In the genomic region with DNA sequence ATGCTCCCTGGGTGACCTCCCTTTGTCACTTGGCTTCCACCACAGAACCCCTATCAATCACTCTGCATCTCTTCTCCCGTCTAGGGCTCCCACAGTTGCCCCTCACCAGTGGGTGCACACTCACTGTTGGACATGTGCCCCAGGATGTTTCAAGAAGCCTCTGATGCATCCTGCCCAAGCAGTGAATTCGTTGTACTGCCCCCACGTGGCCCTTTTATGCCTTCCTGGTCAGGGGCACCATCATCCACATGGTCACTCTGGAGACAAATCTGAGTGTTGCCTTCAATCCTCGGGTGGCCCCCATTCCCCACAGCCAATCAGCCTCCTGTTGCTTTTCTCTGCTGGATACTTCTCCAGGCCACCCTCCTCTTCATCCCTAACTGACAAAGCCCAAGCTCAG, we compare ENCODE assay signal across 9 cellular contexts. TPM values are rescaled to one million over a fixed set of nuclear protein-coding genes. Genes with fewer than 3 reads are reported as not detected.
DNase-seq lines count a peak whose midpoint lies in the region; FAIRE-seq and TF ChIP-seq lines count a peak whose summit lies in the region.
"Had no signal": no experiment of that assay in that cellular context is flagged by ENCODE, and none has a peak within 500 bp of the region (broad histone marks: within the 10 kb centered on the region; RNA-seq: fewer than 3 reads in every experiment).

No MANE protein-coding gene starts in this region.

- H3K4me3 ChIP-seq in adipocyte (ENCODE audit: low read length) = no peak overlapping the region
- H3K4me3 ChIP-seq: ascending aorta had no signal

- peaks cover 71% of the 10 kb centered on the region for H3K9me3 Mint-ChIP-seq in nephron progenitor cell

- no peak overlapping the region for H3K4me3 Mint-ChIP-seq in nephron progenitor cell

- peaks cover 28% of the 10 kb centered on the region for H3K4me1 Mint-ChIP-seq in nephron progenitor cell

- TF ChIP-seq POLR2A in H54 (IDR thresholded peaks at IDR 0.05; ENCODE audit: low read depth, low read length) = no peak

- peaks cover 2% of the 10 kb centered on the region for H3K27me3 Mint-ChIP-seq in nephron progenitor cell (ENCODE audit: low read depth, poor library complexity)

- FAIRE-seq in H54 (lab: Jason Lieb, UNC) = no peak

- H3K9me3 ChIP-seq in adipocyte (ENCODE audit: control insufficient read depth, low read length) = peaks cover 6% of the 10 kb centered on the region
- H3K9me3 ChIP-seq: ascending aorta had no signal

- peaks cover 17% of the 10 kb centered on the region for H3K27me3 ChIP-seq in adipocyte (replicated peaks; ENCODE audit: control insufficient read depth, insufficient read depth, low read length)
- H3K27me3 ChIP-seq: ascending aorta had no signal

- POLR2A ChIA-PET in GM10248 (lab: Yijun Ruan, JAX) = no interaction called here

- CTCF ChIA-PET in GM10248 (lab: Yijun Ruan, JAX) = interaction anchor here (1.1 kb wide), 1 partner anchor 146 kb away, joined by 3 read pairs; no protein-coding TSS in a partner anchor

- peak; percentile 17 for DNase-seq in GM10248 (ENCODE audit: extremely low spot score)
- peak; percentile 15 for DNase-seq in HT-29 (ENCODE audit: low spot score)
- DNase-seq in adipocyte (ENCODE audit: low read depth) = peak; percentile 9
- no peak for DNase-seq in nephron progenitor cell
- DNase-seq in H54 (ENCODE audit: insufficient read length, low spot score) = no peak
- no peak for DNase-seq in T-helper 9 cell
- no peak for DNase-seq in cortex of kidney (lab: John Stamatoyannopoulos, UW)

- no peaks in the 10 kb centered on the region for H3K4me1 ChIP-seq in adipocyte (ENCODE audit: control insufficient read depth, insufficient read depth, low read length)
- H3K4me1 ChIP-seq: ascending aorta had no signal

- TF ChIP-seq CTCF in GM10248 (IDR thresholded peaks at IDR 0.05; ENCODE audit: control extremely low read depth, extremely low read depth, low read depth, missing control alignments) = peak; percentile 13
- TF ChIP-seq CTCF in nephron progenitor cell (IDR thresholded peaks at IDR 0.05) = peak; percentile 14

- no peaks in the 10 kb centered on the region for H3K36me3 Mint-ChIP-seq in nephron progenitor cell (ENCODE audit: low read depth)

- H3K9ac ChIP-seq in adipocyte (ENCODE audit: low read length) = no peak overlapping the region

- H3K36me3 ChIP-seq in adipocyte (ENCODE audit: control insufficient read depth, insufficient read depth, low read length, severe bottlenecking) = no peaks in the 10 kb centered on the region
- H3K36me3 ChIP-seq: ascending aorta had no signal

- H3K27ac Mint-ChIP-seq in nephron progenitor cell = no peak overlapping the region

RNA-seq across cellular contexts. Expression of gene ITIH6, which starts 12.2 kb away (rescaled TPM):
- 0.20 TPM in 1 of 2 replicates, not detected in the other for total RNA-seq in HT-29 (2014; rRNA removed; shearing (Covaris generic))
- total RNA-seq: ascending aorta, omental fat pad had no signal

RNA-seq across cellular contexts. Expression of gene MAGED2, which starts 21.6 kb away (rescaled TPM):
- total RNA-seq in HT-29 (2014; rRNA removed; shearing (Covaris generic)) = 32.8 and 35.4 TPM in 2 replicates

Comparison
In these comparisons a context has a peak if more than half of its experiments do, and no peak if none do; other contexts are left out.
1. DNase-seq: peak in GM10248 (single experiment), HT-29 (single experiment) and adipocyte (single experiment); none in nephron progenitor cell (single experiment), H54 (single experiment), T-helper 9 cell (single experiment) and cortex of kidney (single experiment).